Comparison of ENCODE assay signal across 1 cellular context in genomic region chr10:74011016-74011415, GRCh38.
TF ChIP-seq lines count a peak whose summit lies in the region.

No MANE protein-coding gene starts in this region.

TF ChIP-seq in H1, 55 proteins besides CTCF, POLR2A, EP300 and RAD21:
- TF ChIP-seq POLR2AphosphoS5 (IDR thresholded peaks at IDR 0.05; ENCODE audit: low read depth, low read length): peak; percentile 56; the same call in 1 of the 2 replicates
- no peak for TF ChIP-seq GABPA (IDR thresholded peaks at IDR 0.05; ENCODE audit: borderline replicate concordance, insufficient read depth, low read length)
